In genomic region chr12:102510463-102510862, GRCh38 we compare ENCODE assay signal across 33 cellular contexts. TPM values are rescaled to one million over a fixed set of nuclear protein-coding genes. Genes with fewer than 3 reads are reported as not detected.
"Had no signal": no experiment of that assay in that cellular context is flagged by ENCODE, and none has a peak within 500 bp of the region (broad histone marks: within the 10 kb centered on the region; RNA-seq: fewer than 3 reads in every experiment).

No MANE protein-coding gene starts in this region.

- DNase-seq: activated B cell treated with CpG ODN at 0.5 μM for 24 hours; activated CD4-positive, alpha-beta memory T cell treated with anti-CD3 and anti-CD28 coated beads, Interleukin-2, amount 10 ng/mL, durations not matched to agents 7 days and 5 days; activated CD4-positive, alpha-beta T cell treated with anti-CD3 and anti-CD28 coated beads for 4 hours; activated CD4-positive, alpha-beta T cell treated with anti-CD3 and anti-CD28 coated beads, Interleukin-2, amount 50 U/mL, for 1 hour; activated CD4-positive, CD25-positive, alpha-beta regulatory T cell treated with anti-CD3 and anti-CD28 coated beads, Interleukin-2, amount 50 U/mL, for 72 hours; activated CD8-positive, alpha-beta memory T cell treated with anti-CD3 and anti-CD28 coated beads for 24 hours; activated effector memory CD4-positive, alpha-beta T cell treated with anti-CD3 and anti-CD28 coated beads, Interleukin-2, amount 50 U/mL, for 16 hours; activated naive CD4-positive, alpha-beta T cell; activated naive CD4-positive, alpha-beta T cell treated with anti-CD3 and anti-CD28 coated beads, Interleukin-2, amount 50 U/mL, for 16 hours; activated naive CD8-positive, alpha-beta T cell treated with anti-CD3 and anti-CD28 coated beads for 36 hours; activated T-cell treated with anti-CD3 and anti-CD28 coated beads, Interleukin-2, amount 50 U/mL, for 1 hour; activated T-cell treated with anti-CD3 and anti-CD28 coated beads, Interleukin-2, amount 50 U/mL, for 72 hours; body of pancreas; caudate nucleus; cerebellar nuclear complex; NCI-H1092 treated with DMSO at 0.1 percent for 48 hours; NCI-H1417; NCI-H146; NCI-H187; NCI-H2029 treated with DMSO at 0.1 percent for 48 hours; NCI-H345; NCI-H524 treated with DMSO at 0.1 percent for 48 hours; NCI-H748 treated with DMSO at 0.1 percent for 48 hours; NK-92 treated with Interleukin-12 subunit alpha and Interleukin-12 subunit beta, amount 100 ng/mL, for 24 hours; OCI-M1; Right ventricle myocardium superior; SW 1271; T-helper 1 cell; T-helper 2 cell; T-helper 9 cell had no signal

- ATAC-seq: activated T-cell treated with anti-CD3 and anti-CD28 coated beads, Interleukin-2, amount 50 U/mL, for 72 hours; activated T-helper 17 cell treated with anti-CD3 and anti-CD28 coated beads, Interleukin-2, amount 50 U/mL, for 72 hours; body of pancreas had no signal

RNA-seq across cellular contexts. Expression of gene IGF1, which starts 30.1 kb away (rescaled TPM):
- total RNA-seq: activated B cell treated with CpG ODN at 0.5 μM for 24 hours, M059J, NCI-H460 had no signal
